ENCODE assay signal across 19 cellular contexts in genomic region chr3:14092464-14092863, GRCh38. TPM values are rescaled to one million over a fixed set of nuclear protein-coding genes. Genes with fewer than 3 reads are reported as not detected.
A peak's percentile ranks its signal among the peaks of the same experiment; 100 is the strongest.
DNase-seq lines count a peak whose midpoint lies in the region; ATAC-seq, FAIRE-seq and TF ChIP-seq lines count a peak whose summit lies in the region.
"Had no signal": no experiment of that assay in that cellular context is flagged by ENCODE, and none has a peak within 500 bp of the region (broad histone marks: within the 10 kb centered on the region; RNA-seq: fewer than 3 reads in every experiment).

No MANE protein-coding gene starts in this region.

- ATAC-seq in K562 = no peak
- no peak for ATAC-seq in T-helper 17 cell

- no peak for TF ChIP-seq EP300 in K562 (IDR thresholded peaks at IDR 0.05; ENCODE audit: low read length)

- DNase-seq in Caco-2 (no peak), K562 (ENCODE audit: extremely low read depth in 1 of 4, low spot score in 3 of 4) (no peak), frontal cortex (ENCODE audit: low spot score in 2 of 2) (no peak), SIG-M5 (lab: John Stamatoyannopoulos, UW) (no peak), MG63 (no peak), T-helper 17 cell (no peak)
- DNase-seq in activated CD4-positive, CD25-positive, alpha-beta regulatory T cell (lab: John Stamatoyannopoulos, UW) = no peak
- DNase-seq: ACHN; BE2C; C1 segment of cervical spinal cord; CD4-positive, CD25-positive, alpha-beta regulatory T cell; DMS53; GM23248; HCEC 1CT had no signal

- 8% methylated on average over 2 of the region's 2 CpGs for WGBS in K562 (ENCODE audit: insufficient coverage, low coverage, missing lambda C conversion rate)

- no peaks in the 10 kb centered on the region for H3K36me3 ChIP-seq in Caco-2 (ENCODE audit: control insufficient read depth, insufficient read depth, low read length)
- no peaks in the 10 kb centered on the region for H3K36me3 ChIP-seq in HUES48 (ENCODE audit: control insufficient read depth, insufficient read depth, low read length)
- no peaks in the 10 kb centered on the region for H3K36me3 ChIP-seq in K562 (ENCODE audit: control insufficient read depth, insufficient read depth, low read length)
- H3K36me3 ChIP-seq in MG63 = no peaks in the 10 kb centered on the region
- H3K36me3 ChIP-seq: BE2C had no signal

- H3K4me1 Mint-ChIP-seq in Caco-2 (ENCODE audit: low read depth, unreplicated experiment) (no peaks in the 10 kb centered on the region), T-helper 17 cell (no peaks in the 10 kb centered on the region)
- H3K4me1 Mint-ChIP-seq: CD4-positive, CD25-positive, alpha-beta regulatory T cell had no signal

- peaks cover 11% of the 10 kb centered on the region; the same call in 1 of the 2 replicates for H3K9me3 ChIP-seq in Caco-2
- peaks cover 12% of the 10 kb centered on the region for H3K9me3 ChIP-seq in HUES48 (ENCODE audit: control insufficient read depth, insufficient read depth, low read length)
- H3K9me3 ChIP-seq in K562 (replicated peaks; ENCODE audit: control insufficient read depth, insufficient read depth, low read depth, low read length) = no peaks in the 10 kb centered on the region
- H3K9me3 ChIP-seq in MG63 = no peaks in the 10 kb centered on the region
- H3K9me3 ChIP-seq in T-helper 17 cell (ENCODE audit: control insufficient read depth, low read length, poor library complexity, severe bottlenecking) = no peaks in the 10 kb centered on the region
- H3K9me3 ChIP-seq: BE2C had no signal

- in situ Hi-C loops in K562 (cut with MboI) = no loop called here

- BruUV-seq in Caco-2 (replicated peaks; lab: Mats Ljungman, UMichigan) = no TSS peak
- no TSS peak for BruUV-seq in K562 (replicated peaks; lab: Mats Ljungman, UMichigan)

- peak overlapping the region; percentile 59 for H3K27ac ChIP-seq in HUES48 (ENCODE audit: low read depth, low read length)
- H3K27ac ChIP-seq in K562 (ENCODE audit: extremely low read depth, low read depth, low read length) = no peak overlapping the region
- H3K27ac ChIP-seq: GM23248 had no signal

- no peaks in the 10 kb centered on the region for H3K9me1 ChIP-seq in K562 (ENCODE audit: control insufficient read depth, insufficient read depth, low read length)

- H3K27me3 ChIP-seq in Caco-2 (replicated peaks; ENCODE audit: control insufficient read depth, insufficient read depth, low read length) (no peaks in the 10 kb centered on the region), HUES48 (ENCODE audit: control insufficient read depth, insufficient read depth, low read length) (no peaks in the 10 kb centered on the region), K562 (ENCODE audit: control insufficient read depth in 2 of 2, insufficient read depth in 2 of 2, low read length in 2 of 2) (peaks cover 14 to 16% of the 10 kb centered on the region in 2 experiments; a peak in 4 of 5 replicates), MG63 (no peaks in the 10 kb centered on the region)

- H3K4me2 ChIP-seq in K562 (ENCODE audit: insufficient read depth, low read length) = no peak overlapping the region

- H3K4me3 ChIP-seq in Caco-2 (ENCODE audit: low read depth, low read length) (no peak overlapping the region), HUES48 (ENCODE audit: low read depth, low read length) (no peak overlapping the region), K562 (no peak overlapping the region), MG63 (no peak overlapping the region)
- H3K4me3 ChIP-seq: GM23248 had no signal

- H3K36me3 Mint-ChIP-seq in Caco-2 (ENCODE audit: insufficient read depth, unreplicated experiment) (no peaks in the 10 kb centered on the region), T-helper 17 cell (ENCODE audit: low read depth) (peaks cover 8% of the 10 kb centered on the region)
- H3K36me3 Mint-ChIP-seq: CD4-positive, CD25-positive, alpha-beta regulatory T cell had no signal

- H3K9ac ChIP-seq in HUES48 (ENCODE audit: low read depth, low read length) (no peak overlapping the region), K562 (ENCODE audit: insufficient read depth in 1 of 2, low read depth in 2 of 2, low read length in 2 of 2) (no peak overlapping the region)
- H3K9ac ChIP-seq: GM23248 had no signal

- H4K20me1 ChIP-seq in K562 (replicated peaks; ENCODE audit: control insufficient read depth, insufficient read depth, low read length) = no peaks in the 10 kb centered on the region

- TF ChIP-seq POLR2A in K562 (conservative IDR thresholded peaks at IDR 0.05) = no peak

- H3K4me3 Mint-ChIP-seq in Caco-2 (ENCODE audit: unreplicated experiment) (no peak overlapping the region), T-helper 17 cell (no peak overlapping the region)
- H3K4me3 Mint-ChIP-seq: CD4-positive, CD25-positive, alpha-beta regulatory T cell had no signal

- TF ChIP-seq RAD21 in K562 (CRISPR knock-in tag; conservative IDR thresholded peaks at IDR 0.05 in 1 of 2, IDR thresholded peaks at IDR 0.05 in 1 of 2) = no peak

- intact Hi-C loops in Caco-2 (cut with micrococcal nuclease; ENCODE audit: unreplicated experiment) = no loop called here
- intact Hi-C loops in K562 (cut with micrococcal nuclease) = no loop called here

- CTCF ChIA-PET in Caco-2 (lab: Charles Lee) (no interaction called here), K562 (lab: Yijun Ruan, JAX; ENCODE audit: low intra/inter-chr PET ratio) (no interaction called here)

- H3K4me1 ChIP-seq in Caco-2 (peaks cover 6% of the 10 kb centered on the region), HUES48 (ENCODE audit: control insufficient read depth, insufficient read depth, low read length) (peaks cover 5% of the 10 kb centered on the region), K562 (replicated peaks in 1 of 2; ENCODE audit: control insufficient read depth in 2 of 2, insufficient read depth in 2 of 2, low read length in 2 of 2) (no peaks in the 10 kb centered on the region)
- H3K4me1 ChIP-seq: BE2C had no signal

- FAIRE-seq in K562 (lab: Jason Lieb, UNC) (no peak), frontal cortex (lab: Jason Lieb, UNC) (peak; percentile 17)
- FAIRE-seq: G401.6, GM12891, GM19239, H54 had no signal

- H3K27ac Mint-ChIP-seq in Caco-2 (ENCODE audit: unreplicated experiment) (peak overlapping the region; percentile 21), T-helper 17 cell (no peak overlapping the region)
- H3K27ac Mint-ChIP-seq: CD4-positive, CD25-positive, alpha-beta regulatory T cell had no signal

- H3K27me3 Mint-ChIP-seq in Caco-2 (ENCODE audit: insufficient read depth, unreplicated experiment) (no peaks in the 10 kb centered on the region), T-helper 17 cell (peaks cover 43% of the 10 kb centered on the region)

- TF ChIP-seq CTCF in Caco-2 (IDR thresholded peaks at IDR 0.05; ENCODE audit: insufficient read depth in 1 of 2, low read depth in 1 of 2, low read length in 1 of 2, severe bottlenecking in 1 of 2, unreplicated experiment in 1 of 2) (no peak), K562 (IDR thresholded peaks at IDR 0.05 in 2 of 3, conservative IDR thresholded peaks at IDR 0.05 in 1 of 3; ENCODE audit: insufficient read depth in 2 of 3, low read depth in 1 of 3, low read length in 3 of 3) (no peak)

- no peaks in the 10 kb centered on the region for H3K79me2 ChIP-seq in K562 (ENCODE audit: control insufficient read depth, insufficient read depth, low read length)

- H3K9me3 Mint-ChIP-seq in Caco-2 (ENCODE audit: unreplicated experiment) = peaks cover 32% of the 10 kb centered on the region

- POLR2A ChIA-PET in Caco-2 (lab: Charles Lee) (no interaction called here), K562 (lab: Yijun Ruan, JAX) (interaction anchor here (0.8 kb wide), 1 partner anchor 19 kb away, joined by 3 read pairs; no protein-coding TSS in a partner anchor)

- H2AFZ ChIP-seq in K562 (ENCODE audit: low read depth, low read length) = no peak overlapping the region
- H2AFZ ChIP-seq: GM23248 had no signal

RNA-seq across cellular contexts. Expression of gene CHCHD4, which starts 32.2 kb away (rescaled TPM):
- total RNA-seq in Caco-2 (2022) (15.3 and 15.9 TPM in 2 replicates), K562 (2014; rRNA removed) (70.9 and 77.2 TPM in 2 replicates), K562 (2014; rRNA removed; fragmentation: Illumina TruSeq; extraction: Trizol) (70.9 and 79.2 TPM in 2 replicates), K562 (2015; rRNA removed; fragmentation: Illumina TruSeq; extraction: Trizol) (56.5 and 61.2 TPM in 2 replicates), K562 (2021) (53.5 and 55.4 TPM in 2 replicates), frontal cortex (8.6 TPM), T-helper 17 cell (1 to 10 TPM; 2.7 to 3.6 TPM)
- 8.4 and 13.9 TPM in 2 replicates for total RNA-seq in K562 (2011; cell fraction: chromatin; rRNA removed; ENCODE audit: low replicate concordance)
- total RNA-seq in K562 (2011; cell fraction: nucleolus; rRNA removed) = 7.5 and 9.3 TPM in 2 replicates
- 11.0 and 15.7 TPM in 2 replicates for total RNA-seq in K562 (2011; cell fraction: nucleoplasm; rRNA removed)
- polyA plus RNA-seq in K562 (2011; rRNA removed) (46.2 and 68.4 TPM in 2 replicates), K562 (2014; fragmentation: Illumina TruSeq; extraction: Trizol) (89.0 and 105 TPM in 2 replicates), K562 (2014; fragmentation: Nextera tagmentation; extraction: Ambion mirVana) (100 to 1,000 TPM; 152 to 225 TPM), K562 (2014; rRNA removed) (81.3 and 81.7 TPM in 2 replicates)
- polyA plus RNA-seq in K562 (2011; cell fraction: cytosol; rRNA removed) = 27.7 and 40.4 TPM in 2 replicates
- 15.4 and 19.6 TPM in 2 replicates for polyA plus RNA-seq in K562 (2011; cell fraction: nucleus; rRNA removed)
- polyA plus RNA-seq in K562 (2012) = 32.4 and 47.1 TPM in 2 replicates
- polyA minus RNA-seq in K562 (2011; rRNA and poly(A)+ RNA removed) = 48.2 and 54.4 TPM in 2 replicates
- polyA minus RNA-seq in K562 (2011; cell fraction: cytosol; rRNA and poly(A)+ RNA removed) = 19.5 and 24.8 TPM in 2 replicates
- 6.1 and 12.2 TPM in 2 replicates for polyA minus RNA-seq in K562 (2011; cell fraction: nucleus; rRNA and poly(A)+ RNA removed)
- 22.0 and 24.3 TPM in 2 replicates for total RNA-seq in MG63 (2014; rRNA removed; shearing (Covaris generic); ENCODE audit: low replicate concordance)

RNA-seq across cellular contexts. Expression of gene TMEM43, which starts 32.4 kb away (rescaled TPM):
- total RNA-seq in Caco-2 (2022) = 33.0 and 35.2 TPM in 2 replicates
- total RNA-seq in K562 (2011; cell fraction: chromatin; rRNA removed; ENCODE audit: low replicate concordance) = 45.4 and 56.1 TPM in 2 replicates
- total RNA-seq in K562 (2011; cell fraction: nucleolus; rRNA removed) = 65.7 and 72.4 TPM in 2 replicates
- 57.3 and 58.4 TPM in 2 replicates for total RNA-seq in K562 (2011; cell fraction: nucleoplasm; rRNA removed)
- 35.0 and 49.2 TPM in 2 replicates for total RNA-seq in K562 (2014; rRNA removed)
- total RNA-seq in K562 (2014; rRNA removed; fragmentation: Illumina TruSeq; extraction: Trizol) = 32.9 and 35.7 TPM in 2 replicates
- 41.1 and 42.9 TPM in 2 replicates for total RNA-seq in K562 (2015; rRNA removed; fragmentation: Illumina TruSeq; extraction: Trizol)
- 38.9 and 39.7 TPM in 2 replicates for total RNA-seq in K562 (2021)
- polyA plus RNA-seq in K562 (2011; rRNA removed) = 41.9 and 50.8 TPM in 2 replicates
- polyA plus RNA-seq in K562 (2011; cell fraction: cytosol; rRNA removed) = 46.0 and 54.1 TPM in 2 replicates
- polyA plus RNA-seq in K562 (2011; cell fraction: nucleus; rRNA removed) = 73.1 and 80.6 TPM in 2 replicates
- polyA plus RNA-seq in K562 (2012) = 32.9 and 33.9 TPM in 2 replicates
- polyA plus RNA-seq in K562 (2014; fragmentation: Illumina TruSeq; extraction: Trizol) = 41.5 and 46.1 TPM in 2 replicates
- 10 to 100 TPM; 16.7 to 29.4 TPM for polyA plus RNA-seq in K562 (2014; fragmentation: Nextera tagmentation; extraction: Ambion mirVana)
- 32.7 and 37.5 TPM in 2 replicates for polyA plus RNA-seq in K562 (2014; rRNA removed)
- polyA minus RNA-seq in K562 (2011; rRNA and poly(A)+ RNA removed) = 32.4 and 38.1 TPM in 2 replicates
- polyA minus RNA-seq in K562 (2011; cell fraction: cytosol; rRNA and poly(A)+ RNA removed) = 21.2 TPM in 2 replicates
- 17.1 and 22.2 TPM in 2 replicates for polyA minus RNA-seq in K562 (2011; cell fraction: nucleus; rRNA and poly(A)+ RNA removed)
- 38.7 TPM for total RNA-seq in frontal cortex
- 97.6 and 97.8 TPM in 2 replicates for total RNA-seq in MG63 (2014; rRNA removed; shearing (Covaris generic); ENCODE audit: low replicate concordance)
- 10 to 100 TPM; 45.6 to 51.4 TPM for total RNA-seq in T-helper 17 cell
